ENCODE assay signal across 6 cellular contexts in the genomic region with DNA sequence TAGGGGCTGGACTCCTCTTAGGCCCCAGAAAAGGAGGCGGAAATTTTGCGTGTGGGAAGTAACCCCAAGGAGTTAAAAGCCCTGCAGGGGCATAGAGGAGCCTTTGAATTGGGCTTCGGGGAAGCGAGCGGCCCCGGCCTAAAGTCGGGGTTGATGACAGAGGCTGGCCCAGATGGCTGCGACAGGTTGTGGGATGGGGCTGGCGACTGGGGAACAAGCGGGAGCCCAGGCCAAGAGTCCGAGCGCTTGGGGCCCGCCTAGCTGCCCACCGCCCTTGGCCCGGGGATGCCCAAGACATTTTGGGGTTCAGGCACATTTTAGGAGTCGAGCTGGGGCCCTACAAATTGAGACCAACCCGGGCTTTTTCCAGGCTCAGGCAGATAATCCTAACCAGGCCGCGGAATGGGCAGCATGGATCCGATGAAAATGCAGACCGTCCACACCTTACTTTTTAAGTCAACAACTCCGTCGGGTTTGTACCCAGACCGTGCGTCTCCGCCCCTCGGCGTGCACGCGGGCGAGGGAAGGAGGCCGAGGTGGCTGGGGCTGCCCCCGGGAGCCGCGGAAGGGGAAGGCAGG. TPM values are rescaled to one million over a fixed set of nuclear protein-coding genes. Genes with fewer than 3 reads are reported as not detected.
DNase-seq lines count a peak whose midpoint lies in the region; ATAC-seq, FAIRE-seq and TF ChIP-seq lines count a peak whose summit lies in the region.

No MANE protein-coding gene starts in this region.

- TF ChIP-seq POLR2A in GM12892 (IDR thresholded peaks at IDR 0.05; ENCODE audit: low read depth, low read length): no peak

- peak overlapping the region; percentile 2 for H3K4me3 ChIP-seq in astrocyte of the cerebellum (ENCODE audit: low read depth, low read length)

- H3K36me3 Mint-ChIP-seq in naive B cell: no peaks in the 10 kb centered on the region

- ATAC-seq in naive B cell (ENCODE audit: low read depth in 2 of 2) (peak in 1 of 2 donors; percentile 43), HG03039 (IDR thresholded peaks at IDR 0.05; ENCODE audit: unreplicated experiment) (no peak)

- DNase-seq in GM12892 (ENCODE audit: insufficient read length): peak; percentile 55
- no peak for DNase-seq in astrocyte of the cerebellum (ENCODE audit: low read depth)
- DNase-seq in naive B cell: no peak
- no peak for DNase-seq in NCI-H526 (lab: John Stamatoyannopoulos, UW)
- no peak for DNase-seq in GM10266 (ENCODE audit: extremely low spot score)

- in situ Hi-C loops in astrocyte of the cerebellum (cut with HindIII; ENCODE audit: low sequenced_read_pairs): no loop called here

- H3K27me3 Mint-ChIP-seq in naive B cell: peaks cover 18 to 36% (median 18%) of the 10 kb centered on the region in 3 donors

- H3K4me3 Mint-ChIP-seq in naive B cell: peak overlapping the region; percentile 52 to 88 (median 80)

- no peaks in the 10 kb centered on the region for H3K9me3 Mint-ChIP-seq in naive B cell

- peak overlapping the region in 2 of 6 donors; percentile 34 to 61 for H3K27ac Mint-ChIP-seq in naive B cell

- TF ChIP-seq CTCF in astrocyte of the cerebellum (IDR thresholded peaks at IDR 0.05; ENCODE audit: low read depth, low read length, missing control alignments): no peak
- TF ChIP-seq CTCF in GM10266 (IDR thresholded peaks at IDR 0.05; ENCODE audit: control insufficient read depth, insufficient read depth, low read depth, missing control alignments): no peak

- FAIRE-seq in GM12892 (lab: Jason Lieb, UNC): no peak

- peaks cover 24 to 43% (median 40%) of the 10 kb centered on the region in 3 donors for H3K4me1 Mint-ChIP-seq in naive B cell

RNA-seq across cellular contexts. Expression of a gene that starts 0.5 kb away (rescaled TPM):
- polyA plus RNA-seq in GM12892 (2012; ENCODE audit: missing spikeins): 8.4 TPM
- polyA plus RNA-seq in naive B cell (ENCODE audit: low read depth in 6 of 6): 1 to 10 TPM in 4 of 6 donors, under 1 TPM in 1, not detected in 1; 0.97 to 2.1 (median 1.7) TPM

RNA-seq across cellular contexts. Expression of a gene that starts 13.7 kb away (rescaled TPM):
- polyA plus RNA-seq in GM12892 (2012; ENCODE audit: missing spikeins): 13.6 TPM
- polyA plus RNA-seq in naive B cell (ENCODE audit: low read depth in 6 of 6): 10 to 100 TPM in 2 of 6 donors, 1 to 10 TPM in 4; 5.5 to 16.5 (median 8.3) TPM

RNA-seq across cellular contexts. Expression of a gene that starts 17.0 kb away (rescaled TPM):
- 34.8 TPM for polyA plus RNA-seq in GM12892 (2012; ENCODE audit: missing spikeins)
- 10 to 100 TPM; 30.0 to 46.1 (median 41.3) TPM for polyA plus RNA-seq in naive B cell (ENCODE audit: low read depth in 6 of 6)

RNA-seq across cellular contexts. Expression of a gene that starts 19.7 kb away (rescaled TPM):
- 80.9 TPM for polyA plus RNA-seq in GM12892 (2012; ENCODE audit: missing spikeins)
- 10 to 100 TPM; 40.8 to 79.4 (median 47.8) TPM for polyA plus RNA-seq in naive B cell (ENCODE audit: low read depth in 6 of 6)

RNA-seq across cellular contexts. Expression of a gene that starts 19.8 kb away (rescaled TPM):
- polyA plus RNA-seq in GM12892 (2012; ENCODE audit: missing spikeins): 2.0 TPM
- 1 to 10 TPM; 3.7 to 8.8 (median 7.6) TPM for polyA plus RNA-seq in naive B cell (ENCODE audit: low read depth in 6 of 6)
